ENCODE assay signal across 14 cellular contexts in the genomic region with DNA sequence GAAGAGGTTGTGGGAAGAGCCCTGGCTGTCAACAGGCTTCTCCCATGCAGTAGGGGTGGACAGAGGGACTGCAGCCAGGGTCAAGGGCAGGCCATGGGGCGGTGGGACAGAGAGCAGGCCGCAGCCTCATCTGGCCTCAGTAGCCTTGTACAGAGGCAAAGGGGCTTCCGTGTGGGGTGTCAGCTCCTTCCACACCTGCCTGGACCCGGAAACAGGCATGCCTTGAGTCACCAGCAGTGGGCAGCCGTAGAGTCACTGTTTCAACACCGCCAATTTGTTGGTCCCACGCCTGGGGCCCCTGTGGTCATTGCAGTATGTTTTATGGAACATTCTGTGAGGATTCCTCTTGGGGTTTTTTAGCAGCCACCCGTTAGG.
DNase-seq lines count a peak whose midpoint lies in the region; ATAC-seq and TF ChIP-seq lines count a peak whose summit lies in the region.
"Had no signal": no experiment of that assay in that cellular context is flagged by ENCODE, and none has a peak within 500 bp of the region (broad histone marks: within the 10 kb centered on the region; RNA-seq: fewer than 3 reads in every experiment).

No MANE protein-coding gene starts in this region.

- no peak overlapping the region for H3K27ac ChIP-seq in BLaER1 treated with 17β-estradiol and CSF1 and Interleukin-3, amounts not matched to agents 10 nM and 100 nM

- TF ChIP-seq CTCF in NB4 (IDR thresholded peaks at IDR 0.05; ENCODE audit: low read depth, low read length): no peak
- TF ChIP-seq CTCF in choroid plexus epithelial cell (conservative IDR thresholded peaks at IDR 0.05; ENCODE audit: low read depth, low read length): peak; percentile 68
- no peak for TF ChIP-seq CTCF in nephron progenitor cell (IDR thresholded peaks at IDR 0.05)

- DNase-seq in NB4 (ENCODE audit: low read depth) (peak; percentile 19), choroid plexus epithelial cell (ENCODE audit: low read depth) (peak; percentile 77), nephron progenitor cell (no peak), EL (no peak)
- DNase-seq in activated CD4-positive, alpha-beta T cell treated with anti-CD3 and anti-CD28 coated beads, Interleukin-2, amount 50 U/mL, for 1 hour: no peak
- DNase-seq: NCI-H524 treated with DMSO at 0.1 percent for 48 hours had no signal

- peaks cover 0 to 33% (median 0%) of the 10 kb centered on the region in 11 experiments; a peak in 5 of 22 replicates for H3K27me3 ChIP-seq in BLaER1 treated with 17β-estradiol and CSF1 and Interleukin-3, amounts not matched to agents 10 nM and 100 nM
- H3K27me3 ChIP-seq: MG63 had no signal

- no peak overlapping the region for H3K27ac Mint-ChIP-seq in nephron progenitor cell
- H3K27ac Mint-ChIP-seq: CD14-positive monocyte had no signal

- 0 out of 22 replicates have a peak, but pooled peaks cover 0 to under 1% (median 0%) of the 10 kb centered on the region in 11 experiments for H3K9me3 ChIP-seq in BLaER1 treated with 17β-estradiol and CSF1 and Interleukin-3, amounts not matched to agents 10 nM and 100 nM (replicated peaks in 1 of 11)
- H3K9me3 ChIP-seq: MG63 had no signal

- ATAC-seq in HG03565 (IDR thresholded peaks at IDR 0.05; ENCODE audit: unreplicated experiment) (no peak), GM18498 (IDR thresholded peaks at IDR 0.05; ENCODE audit: unreplicated experiment) (no peak)

- peaks cover 78% of the 10 kb centered on the region for H3K4me1 Mint-ChIP-seq in nephron progenitor cell

- peaks cover 72 to 83% (median 76%) of the 10 kb centered on the region in 10 experiments for H3K4me1 ChIP-seq in BLaER1 treated with 17β-estradiol and CSF1 and Interleukin-3, amounts not matched to agents 10 nM and 100 nM

- no peak for TF ChIP-seq POLR2A in NB4 (IDR thresholded peaks at IDR 0.05; ENCODE audit: extremely low read depth, insufficient read length)

- H3K4me2 ChIP-seq in BLaER1 treated with 17β-estradiol and CSF1 and Interleukin-3, amounts not matched to agents 10 nM and 100 nM: peak overlapping the region; percentile 49 to 99 (median 96); a peak in 21 of 22 replicates

- no peaks in the 10 kb centered on the region for H3K27me3 Mint-ChIP-seq in nephron progenitor cell (ENCODE audit: low read depth, poor library complexity)
- H3K27me3 Mint-ChIP-seq: central memory CD8-positive, alpha-beta T cell had no signal

- no peak overlapping the region for H3K4me3 ChIP-seq in BLaER1 treated with 17β-estradiol and CSF1 and Interleukin-3, amounts not matched to agents 10 nM and 100 nM
- H3K4me3 ChIP-seq in NB4 (ENCODE audit: low read depth, low read length) (no peak overlapping the region), choroid plexus epithelial cell (ENCODE audit: low read depth, low read length) (no peak overlapping the region)
- H3K4me3 ChIP-seq: MG63 had no signal

- H3K9me3 Mint-ChIP-seq in nephron progenitor cell: no peaks in the 10 kb centered on the region
- H3K9me3 Mint-ChIP-seq: central memory CD8-positive, alpha-beta T cell; neural crest cell had no signal

- H4K20me1 ChIP-seq in BLaER1 treated with 17β-estradiol and CSF1 and Interleukin-3, amounts not matched to agents 10 nM and 100 nM: peaks cover 0 to 79% (median 0%) of the 10 kb centered on the region in 11 experiments; a peak in 6 of 22 replicates

- H3K4me3 Mint-ChIP-seq in nephron progenitor cell: peak overlapping the region; percentile 56
- H3K4me3 Mint-ChIP-seq: activated T-cell treated with anti-CD3 and anti-CD28 coated beads, Interleukin-2, amount 50 U/mL, for 4 hours; CD14-positive monocyte; central memory CD8-positive, alpha-beta T cell; neural crest cell had no signal

- 0 out of 22 replicates have a peak overlapping the region, but pooled peaks of 1 of the 11 experiments have one; percentile 4 for H3K9ac ChIP-seq in BLaER1 treated with 17β-estradiol and CSF1 and Interleukin-3, amounts not matched to agents 10 nM and 100 nM

- peaks cover 0 to 22% (median 0%) of the 10 kb centered on the region in 11 experiments; a peak in 1 of 22 replicates for H3K36me3 ChIP-seq in BLaER1 treated with 17β-estradiol and CSF1 and Interleukin-3, amounts not matched to agents 10 nM and 100 nM
- H3K36me3 ChIP-seq: MG63 had no signal

- H3K36me3 Mint-ChIP-seq in nephron progenitor cell (ENCODE audit: low read depth): peaks cover 3% of the 10 kb centered on the region

Comparison
In these comparisons a context has a peak if more than half of its experiments do, and no peak if none do; other contexts are left out.
1. DNase-seq: peak in NB4 (single experiment) and choroid plexus epithelial cell (single experiment); none in nephron progenitor cell (single experiment), activated CD4-positive, alpha-beta T cell treated with anti-CD3 and anti-CD28 coated beads, Interleukin-2, amount 50 U/mL, for 1 hour (single experiment) and EL (single experiment).